In the genomic region with DNA sequence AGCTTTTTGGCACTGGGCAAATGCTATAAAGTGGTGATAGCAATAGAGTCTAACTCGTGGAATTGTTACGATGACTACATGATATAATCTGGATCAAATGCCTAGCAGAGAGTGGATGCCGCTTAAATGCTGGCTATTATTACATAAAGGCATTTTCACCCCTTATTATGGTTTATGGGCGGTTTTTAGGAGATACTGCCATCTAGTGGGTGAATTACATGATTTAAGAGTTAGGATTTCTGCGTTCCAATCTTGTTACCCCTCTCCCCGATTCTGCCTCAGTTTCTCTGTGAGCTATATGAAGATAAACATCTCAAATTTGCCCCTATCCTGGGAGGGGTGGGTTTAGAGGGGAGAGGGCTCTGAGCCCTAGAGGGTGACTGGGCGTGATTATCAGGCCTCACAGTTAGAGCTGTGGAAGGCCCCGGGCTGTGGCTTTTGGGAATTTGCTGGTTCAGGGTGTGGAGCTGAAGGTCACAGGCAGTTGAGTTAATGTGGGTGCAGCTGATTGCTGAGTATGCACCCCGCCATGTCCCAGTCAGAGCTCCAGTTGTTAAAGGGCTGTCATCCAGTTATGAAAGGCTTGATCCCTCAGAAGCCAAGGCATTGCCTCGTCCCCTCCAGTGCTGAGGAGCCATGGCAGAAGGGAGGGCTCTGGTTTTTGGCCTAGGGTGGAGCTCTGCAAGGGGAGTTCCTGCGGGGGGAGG, we compare ENCODE assay signal across 9 cellular contexts. TPM values are rescaled to one million over a fixed set of nuclear protein-coding genes. Genes with fewer than 3 reads are reported as not detected.
DNase-seq lines count a peak whose midpoint lies in the region; ATAC-seq and TF ChIP-seq lines count a peak whose summit lies in the region.
"Had no signal": no experiment of that assay in that cellular context is flagged by ENCODE, and none has a peak within 500 bp of the region (broad histone marks: within the 10 kb centered on the region; RNA-seq: fewer than 3 reads in every experiment).

No MANE protein-coding gene starts in this region.

- no peak overlapping the region for H2AFZ ChIP-seq in PC-3 (ENCODE audit: low read length)

- no peak overlapping the region for H3K27ac ChIP-seq in PC-3 (ENCODE audit: low read length)

- BruUV-seq in PC-3 (replicated peaks; lab: Mats Ljungman, UMichigan): no TSS peak

- no peaks in the 10 kb centered on the region for H3K9me3 Mint-ChIP-seq in naive thymus-derived CD8-positive, alpha-beta T cell
- H3K9me3 Mint-ChIP-seq: dendritic cell treated with granulocyte-macrophage colony-stimulating factor and Interleukin-4, amounts not matched to agents 40 ng/mL and 50 ng/mL, for 4 days had no signal

- TF ChIP-seq CTCF in AG10803 (conservative IDR thresholded peaks at IDR 0.05; ENCODE audit: low read length) (peak; percentile 56), GM20000 (IDR thresholded peaks at IDR 0.05; ENCODE audit: extremely low read depth, missing control alignments) (peak; percentile 17), PC-3 (conservative IDR thresholded peaks at IDR 0.05; ENCODE audit: low read depth, low read length) (peak; percentile 65), epithelial cell of esophagus (IDR thresholded peaks at IDR 0.05; ENCODE audit: insufficient read depth, low read depth, low read length, missing control alignments) (peak; percentile 53)

- no peaks in the 10 kb centered on the region for H3K27me3 ChIP-seq in PC-3 (ENCODE audit: low read length)

- no peaks in the 10 kb centered on the region for H3F3A ChIP-seq in PC-3 (ENCODE audit: low read length, unreplicated experiment)

- H3K9ac ChIP-seq in PC-3 (ENCODE audit: low read length): no peak overlapping the region

- H3K36me3 ChIP-seq in PC-3 (ENCODE audit: low read depth, low read length): no peaks in the 10 kb centered on the region

- H4K20me1 ChIP-seq in PC-3 (ENCODE audit: low read length): no peaks in the 10 kb centered on the region

- H3K79me2 ChIP-seq in PC-3 (ENCODE audit: low read length): no peaks in the 10 kb centered on the region

- no peak overlapping the region for H3K4me2 ChIP-seq in PC-3 (ENCODE audit: low read length)

- POLR2A ChIA-PET in PC-3 (lab: Charles Lee; ENCODE audit: unreplicated experiment): no interaction called here
- POLR2A ChIA-PET in naive thymus-derived CD8-positive, alpha-beta T cell (lab: Charles Lee): interaction anchor here (0.6 kb wide), 1 partner anchor 202 kb away, joined by 3 read pairs; no protein-coding TSS in a partner anchor

- no peak overlapping the region for H3K4me3 ChIP-seq in AG10803 (ENCODE audit: low read length)
- no peak overlapping the region for H3K4me3 ChIP-seq in PC-3 (ENCODE audit: low read length)
- H3K4me3 ChIP-seq in epithelial cell of esophagus (ENCODE audit: low read length): no peak overlapping the region

- peak overlapping the region in 1 of 10 donors; percentile 12 for H3K27ac Mint-ChIP-seq in naive thymus-derived CD8-positive, alpha-beta T cell
- H3K27ac Mint-ChIP-seq: dendritic cell treated with granulocyte-macrophage colony-stimulating factor and Interleukin-4, amounts not matched to agents 40 ng/mL and 50 ng/mL, for 4 days had no signal

- H3K4me1 Mint-ChIP-seq in naive thymus-derived CD8-positive, alpha-beta T cell: peaks cover 0 to 6% (median 0%) of the 10 kb centered on the region in 4 donors

- H3K36me3 Mint-ChIP-seq in naive thymus-derived CD8-positive, alpha-beta T cell: peaks cover 0 to 44% (median 19%) of the 10 kb centered on the region in 3 donors

- no peak overlapping the region for H3K4me3 Mint-ChIP-seq in naive thymus-derived CD8-positive, alpha-beta T cell
- H3K4me3 Mint-ChIP-seq: dendritic cell treated with granulocyte-macrophage colony-stimulating factor and Interleukin-4, amounts not matched to agents 40 ng/mL and 50 ng/mL, for 4 days had no signal

- no peaks in the 10 kb centered on the region for H3K4me1 ChIP-seq in PC-3 (ENCODE audit: insufficient read depth, low read length)

- no peaks in the 10 kb centered on the region for H3K9me3 ChIP-seq in PC-3 (ENCODE audit: low read length)

- no peaks in the 10 kb centered on the region for H3K9me2 ChIP-seq in PC-3 (replicated peaks; ENCODE audit: low read length)

- ATAC-seq in PC-3 (no peak), GM21786 (IDR thresholded peaks at IDR 0.05; ENCODE audit: unreplicated experiment) (no peak), HG02642 (IDR thresholded peaks at IDR 0.05; ENCODE audit: poor library complexity, unreplicated experiment) (no peak), HG03108 (IDR thresholded peaks at IDR 0.05; ENCODE audit: unreplicated experiment) (no peak)
- ATAC-seq in naive thymus-derived CD8-positive, alpha-beta T cell: peak; percentile 56

- intact Hi-C loops in PC-3 (cut with micrococcal nuclease): no loop called here

- H3K27me3 Mint-ChIP-seq in naive thymus-derived CD8-positive, alpha-beta T cell: no peaks in the 10 kb centered on the region

- DNase-seq in AG10803 (ENCODE audit: low read depth): peak; percentile 49
- peak; percentile 49 for DNase-seq in GM20000 (ENCODE audit: low spot score)
- peak; percentile 48 for DNase-seq in PC-3
- DNase-seq in epithelial cell of esophagus (ENCODE audit: low read depth): peak; percentile 43
- DNase-seq in naive thymus-derived CD8-positive, alpha-beta T cell: peak in 4 of 10 donors; percentile 26 to 36 (median 30)

- CTCF ChIA-PET in PC-3 (lab: Charles Lee): no interaction called here

RNA-seq across cellular contexts. Expression of gene CLSTN3, which starts 14.4 kb away (rescaled TPM):
- total RNA-seq in PC-3 (2014; rRNA removed): 10.9 and 14.2 TPM in 2 replicates
- 10 to 100 TPM; 21.7 to 24.8 TPM for total RNA-seq in naive thymus-derived CD8-positive, alpha-beta T cell
- polyA plus RNA-seq in naive thymus-derived CD8-positive, alpha-beta T cell: 1 to 10 TPM; 2.9 to 6.4 (median 5.8) TPM

RNA-seq across cellular contexts. Expression of gene RBP5, which starts 15.9 kb away (rescaled TPM):
- not detected in 2 replicates for total RNA-seq in PC-3 (2014; rRNA removed)
- total RNA-seq in naive thymus-derived CD8-positive, alpha-beta T cell: 1 to 10 TPM in 1 of 2 experiments, under 1 TPM in 1; 0.69 to 1.1 TPM
- not detected for polyA plus RNA-seq in naive thymus-derived CD8-positive, alpha-beta T cell

RNA-seq across cellular contexts. Expression of gene C1RL, which starts 35.6 kb away (rescaled TPM):
- total RNA-seq in PC-3 (2014; rRNA removed): 8.2 and 8.9 TPM in 2 replicates
- 10 to 100 TPM; 20.7 to 24.1 TPM for total RNA-seq in naive thymus-derived CD8-positive, alpha-beta T cell
- polyA plus RNA-seq in naive thymus-derived CD8-positive, alpha-beta T cell: 1 to 10 TPM; 3.7 to 5.7 (median 4.8) TPM

RNA-seq across cellular contexts. Expression of gene PEX5, which starts 44.9 kb away (rescaled TPM):
- 19.4 and 20.0 TPM in 2 replicates for total RNA-seq in PC-3 (2014; rRNA removed)
- total RNA-seq in naive thymus-derived CD8-positive, alpha-beta T cell: 10 to 100 TPM; 30.8 to 31.2 TPM
- 10 to 100 TPM; 13.4 to 19.8 (median 14.1) TPM for polyA plus RNA-seq in naive thymus-derived CD8-positive, alpha-beta T cell

RNA-seq across cellular contexts. Expression of gene C1R, which starts 52.3 kb away (rescaled TPM):
- 4.4 and 9.6 TPM in 2 replicates for total RNA-seq in PC-3 (2014; rRNA removed)
- 1 to 10 TPM; 1.4 to 1.5 TPM for total RNA-seq in naive thymus-derived CD8-positive, alpha-beta T cell
- polyA plus RNA-seq in naive thymus-derived CD8-positive, alpha-beta T cell: 1 to 10 TPM; 1.5 to 3.2 (median 2.5) TPM

Comparison
In these comparisons a context has a peak if more than half of its experiments do, and no peak if none do; other contexts are left out.
1. ATAC-seq: peak in naive thymus-derived CD8-positive, alpha-beta T cell (2 of 2); none in PC-3 (single experiment), GM21786 (single experiment), HG02642 (single experiment) and HG03108 (single experiment).
2. Peak in every context shown above with its lines, with median percentiles within 50 percentile points of each other: CTCF ChIP-seq.